In the genomic region with DNA sequence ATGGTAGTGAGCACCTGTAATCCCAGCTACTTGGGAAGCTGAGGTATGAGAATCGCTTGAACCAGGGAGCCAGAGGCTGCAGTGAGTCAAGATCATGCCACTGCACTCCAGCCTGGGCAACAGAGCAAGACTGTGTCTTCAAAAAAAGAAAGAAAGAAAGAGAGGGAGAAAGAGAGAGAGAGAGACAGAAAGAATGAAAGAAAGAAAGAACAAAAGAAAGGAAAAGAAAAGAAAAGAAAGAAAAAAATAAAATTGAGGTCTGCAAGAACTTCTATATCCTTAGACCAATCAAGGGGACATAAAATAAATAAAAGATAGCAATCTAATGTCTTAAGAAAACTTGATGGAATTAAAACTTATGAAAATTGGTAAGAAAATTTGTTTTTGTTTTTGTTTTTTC, we compare ENCODE assay signal across 28 cellular contexts. TPM values are rescaled to one million over a fixed set of nuclear protein-coding genes. Genes with fewer than 3 reads are reported as not detected.
DNase-seq lines count a peak whose midpoint lies in the region; ATAC-seq, FAIRE-seq and TF ChIP-seq lines count a peak whose summit lies in the region.
"Had no signal": no experiment of that assay in that cellular context is flagged by ENCODE, and none has a peak within 500 bp of the region (broad histone marks: within the 10 kb centered on the region; RNA-seq: fewer than 3 reads in every experiment).

No MANE protein-coding gene starts in this region.

- POLR2A ChIA-PET in HEK293 (lab: Yijun Ruan, JAX) (no interaction called here), K562 (lab: Yijun Ruan, JAX) (no interaction called here)

- no peaks in the 10 kb centered on the region for H3K27me3 Mint-ChIP-seq in activated T-cell treated with anti-CD3 and anti-CD28 coated beads, Interleukin-2, amount 50 U/mL, for 72 hours (ENCODE audit: low read depth)
- H3K27me3 Mint-ChIP-seq: CD4-positive, alpha-beta memory T cell; CD4-positive, CD25-positive, alpha-beta regulatory T cell had no signal

- ATAC-seq in activated T-cell treated with anti-CD3 and anti-CD28 coated beads, Interleukin-2, amount 50 U/mL, for 72 hours (replicated peaks in 1 of 2), result no peak
- ATAC-seq in K562 (no peak), mucosa of descending colon (no peak), SK-N-SH treated with all-trans-retinoic acid at 6 μM for 48 hours (no peak)
- ATAC-seq: GM12878 had no signal

- H3K4me3 ChIP-seq in HEK293 (ENCODE audit: low read depth, low read length), result no peak overlapping the region
- no peak overlapping the region for H3K4me3 ChIP-seq in K562
- no peak overlapping the region for H3K4me3 ChIP-seq in mucosa of descending colon
- H3K4me3 ChIP-seq: BLaER1, GM12878 had no signal

- no peaks in the 10 kb centered on the region for H3K9me3 Mint-ChIP-seq in activated T-cell treated with anti-CD3 and anti-CD28 coated beads, Interleukin-2, amount 50 U/mL, for 72 hours
- H3K9me3 Mint-ChIP-seq: CD4-positive, alpha-beta memory T cell had no signal

- no peaks in the 10 kb centered on the region for H3K36me3 ChIP-seq in HEK293 (ENCODE audit: control insufficient read depth in 2 of 2, insufficient read depth in 1 of 2, low read length in 2 of 2)
- H3K36me3 ChIP-seq in K562 (ENCODE audit: control insufficient read depth, insufficient read depth, low read length), result no peaks in the 10 kb centered on the region
- H3K36me3 ChIP-seq in mucosa of descending colon (ENCODE audit: low read depth), result no peaks in the 10 kb centered on the region
- H3K36me3 ChIP-seq: BE2C, BLaER1 had no signal

- TF ChIP-seq RAD21 in K562 (CRISPR knock-in tag; conservative IDR thresholded peaks at IDR 0.05 in 1 of 2, IDR thresholded peaks at IDR 0.05 in 1 of 2), result no peak

- no peaks in the 10 kb centered on the region for H3K4me1 Mint-ChIP-seq in activated T-cell treated with anti-CD3 and anti-CD28 coated beads, Interleukin-2, amount 50 U/mL, for 72 hours (ENCODE audit: low read depth)
- H3K4me1 Mint-ChIP-seq: CD14-positive monocyte; CD4-positive, alpha-beta memory T cell; CD4-positive, CD25-positive, alpha-beta regulatory T cell; CD8-positive, alpha-beta memory T cell had no signal

- intact Hi-C loops in K562 (cut with micrococcal nuclease), result no loop called here
- intact Hi-C loops in mucosa of descending colon (cut with DNase I, micrococcal nuclease), result no loop called here

- H3K9me1 ChIP-seq in K562 (ENCODE audit: control insufficient read depth, insufficient read depth, low read length), result no peaks in the 10 kb centered on the region

- H3K27ac ChIP-seq in HEK293 (ENCODE audit: extremely low read depth, low read depth, low read length) (no peak overlapping the region), K562 (ENCODE audit: extremely low read depth, low read depth, low read length) (no peak overlapping the region)
- H3K27ac ChIP-seq: 22Rv1, BLaER1 had no signal

- no peaks in the 10 kb centered on the region for H3K36me3 Mint-ChIP-seq in activated T-cell treated with anti-CD3 and anti-CD28 coated beads, Interleukin-2, amount 50 U/mL, for 72 hours (ENCODE audit: insufficient read depth in 2 of 2)
- H3K36me3 Mint-ChIP-seq: CD14-positive monocyte; CD4-positive, alpha-beta memory T cell; CD4-positive, CD25-positive, alpha-beta regulatory T cell; CD8-positive, alpha-beta memory T cell had no signal

- H3K27ac Mint-ChIP-seq in activated T-cell treated with anti-CD3 and anti-CD28 coated beads, Interleukin-2, amount 50 U/mL, for 72 hours, result peak overlapping the region; percentile 2
- H3K27ac Mint-ChIP-seq: CD14-positive monocyte; CD4-positive, alpha-beta memory T cell; CD4-positive, CD25-positive, alpha-beta regulatory T cell; CD8-positive, alpha-beta memory T cell had no signal

- H3K27me3 ChIP-seq in K562 (ENCODE audit: control insufficient read depth in 2 of 2, insufficient read depth in 2 of 2, low read length in 2 of 2), result no peaks in the 10 kb centered on the region
- H3K27me3 ChIP-seq: BE2C, BLaER1 had no signal

- H2AFZ ChIP-seq in K562 (ENCODE audit: low read depth, low read length), result no peak overlapping the region

- CTCF ChIA-PET in HEK293 (lab: Yijun Ruan, JAX), result no interaction called here
- CTCF ChIA-PET in K562 (lab: Yijun Ruan, JAX; ENCODE audit: low intra/inter-chr PET ratio), result no interaction called here

- no peak overlapping the region for H3K4me3 Mint-ChIP-seq in activated T-cell treated with anti-CD3 and anti-CD28 coated beads, Interleukin-2, amount 50 U/mL, for 72 hours
- H3K4me3 Mint-ChIP-seq: CD4-positive, alpha-beta memory T cell; CD4-positive, CD25-positive, alpha-beta regulatory T cell; CD8-positive, alpha-beta memory T cell had no signal

- no peaks in the 10 kb centered on the region for H3K79me2 ChIP-seq in K562 (ENCODE audit: control insufficient read depth, insufficient read depth, low read length)

- no peak for TF ChIP-seq EP300 in K562 (IDR thresholded peaks at IDR 0.05; ENCODE audit: low read length)

- H3K4me2 ChIP-seq in K562 (ENCODE audit: insufficient read depth, low read length), result no peak overlapping the region
- H3K4me2 ChIP-seq: BLaER1 had no signal

- WGBS in K562 (ENCODE audit: insufficient coverage, low coverage, missing lambda C conversion rate), result 0% methylated on average over 1 of the region's 1 CpG

- in situ Hi-C loops in K562 (cut with MboI), result no loop called here

- TF ChIP-seq POLR2A in K562 (conservative IDR thresholded peaks at IDR 0.05), result no peak

- H3K9me3 ChIP-seq in HEK293 (ENCODE audit: control insufficient read depth, insufficient read depth, low read depth, low read length), result no peaks in the 10 kb centered on the region
- peaks cover 1% of the 10 kb centered on the region for H3K9me3 ChIP-seq in K562 (replicated peaks; ENCODE audit: control insufficient read depth, insufficient read depth, low read depth, low read length)
- H3K9me3 ChIP-seq in mucosa of descending colon, result no peaks in the 10 kb centered on the region
- H3K9me3 ChIP-seq: BE2C, BLaER1 had no signal

- no peaks in the 10 kb centered on the region for H4K20me1 ChIP-seq in K562 (replicated peaks; ENCODE audit: control insufficient read depth, insufficient read depth, low read length)
- H4K20me1 ChIP-seq: BLaER1 had no signal

- no peak overlapping the region for H3K9ac ChIP-seq in K562 (ENCODE audit: insufficient read depth in 1 of 2, low read depth in 2 of 2, low read length in 2 of 2)
- H3K9ac ChIP-seq: BLaER1 had no signal

- no peaks in the 10 kb centered on the region; the same call in 1 of the 2 replicates for H3K4me1 ChIP-seq in HEK293 (ENCODE audit: control insufficient read depth, insufficient read depth, low read length)
- no peaks in the 10 kb centered on the region for H3K4me1 ChIP-seq in K562 (replicated peaks in 1 of 2; ENCODE audit: control insufficient read depth in 2 of 2, insufficient read depth in 2 of 2, low read length in 2 of 2)
- H3K4me1 ChIP-seq in mucosa of descending colon (ENCODE audit: low read depth), result no peaks in the 10 kb centered on the region
- H3K4me1 ChIP-seq: BE2C, BLaER1 had no signal

- no peak for TF ChIP-seq CTCF in HEK293 (tag by site-specific recombination; IDR thresholded peaks at IDR 0.05)
- no peak for TF ChIP-seq CTCF in K562 (IDR thresholded peaks at IDR 0.05 in 2 of 3, conservative IDR thresholded peaks at IDR 0.05 in 1 of 3; ENCODE audit: insufficient read depth in 2 of 3, low read depth in 1 of 3, low read length in 3 of 3)
- no peak for TF ChIP-seq CTCF in mucosa of descending colon (IDR thresholded peaks at IDR 0.05)

- no peak for FAIRE-seq in K562 (lab: Jason Lieb, UNC)
- FAIRE-seq: GM12878, GM12892, GM18507, GM19239 had no signal

- no TSS peak for BruUV-seq in K562 (replicated peaks; lab: Mats Ljungman, UMichigan)

- no peak for DNase-seq in activated T-cell treated with anti-CD3 and anti-CD28 coated beads, Interleukin-2, amount 50 U/mL, for 72 hours
- no peak for DNase-seq in activated T-cell treated with anti-CD3 and anti-CD28 coated beads, Interleukin-2, amount 50 U/mL, for 1 hour
- DNase-seq in K562 (ENCODE audit: extremely low read depth in 1 of 4, low spot score in 3 of 4), result no peak
- no peak for DNase-seq in mucosa of descending colon
- DNase-seq in stimulated activated CD4-positive, alpha-beta T cell treated with anti-CD3 and anti-CD28 coated beads, Interleukin-2, amount 100 ng/mL, for 24 hours, result no peak
- DNase-seq: ACHN; BE2C; C1 segment of cervical spinal cord; CD4-positive, alpha-beta memory T cell; CD4-positive, CD25-positive, alpha-beta regulatory T cell; CD8-positive, alpha-beta memory T cell; COR-L47; DMS 273 treated with DMSO at 0.1 percent for 48 hours; DMS153; DMS53; DMS79; DND-41; EL; GDM1 had no signal

TF ChIP-seq in K562, 482 proteins besides CTCF, POLR2A, EP300 and RAD21 (continues in another document):
- no peak for TF ChIP-seq BACH1 (tag; IDR thresholded peaks at IDR 0.05)

TF ChIP-seq in SK-N-SH treated with all-trans-retinoic acid at 6 μM for 48 hours, 23 proteins besides CTCF, POLR2A, EP300 and RAD21 (continues in another document):
- TF ChIP-seq ZNF8 (CRISPR knock-in tag; IDR thresholded peaks at IDR 0.05) (no peak), GLIS3 (CRISPR knock-in tag; IDR thresholded peaks at IDR 0.05) (no peak), ZNF70 (CRISPR knock-in tag; IDR thresholded peaks at IDR 0.05) (no peak), RARB (CRISPR knock-in tag; IDR thresholded peaks at IDR 0.05) (no peak), ZNF565 (CRISPR knock-in tag; conservative IDR thresholded peaks at IDR 0.05; ENCODE audit: low read depth) (no peak)

RNA-seq across cellular contexts. Expression of gene PARD3, which starts 34.9 kb away (rescaled TPM):
- 1 to 10 TPM; 2.3 to 3.7 TPM for total RNA-seq in activated T-cell treated with anti-CD3 and anti-CD28 coated beads, Interleukin-2, amount 50 U/mL, for 72 hours
- 8.3 and 11.4 TPM in 2 replicates for total RNA-seq in K562 (2011; cell fraction: chromatin; rRNA removed; ENCODE audit: low replicate concordance)
- total RNA-seq in K562 (2011; cell fraction: nucleolus; rRNA removed), result 4.5 and 6.1 TPM in 2 replicates
- 5.0 and 7.4 TPM in 2 replicates for total RNA-seq in K562 (2011; cell fraction: nucleoplasm; rRNA removed)
- total RNA-seq in K562 (2014; rRNA removed) (7.7 and 8.4 TPM in 2 replicates), K562 (2014; rRNA removed; fragmentation: Illumina TruSeq; extraction: Trizol) (11.4 and 13.3 TPM in 2 replicates), K562 (2015; rRNA removed; fragmentation: Illumina TruSeq; extraction: Trizol) (8.8 and 11.7 TPM in 2 replicates), K562 (2021) (6.5 and 6.8 TPM in 2 replicates), mucosa of descending colon (10 to 100 TPM; 39.5 to 87.9 (median 47.0) TPM)
- polyA plus RNA-seq in K562 (2011; rRNA removed) (11.6 and 19.2 TPM in 2 replicates), K562 (2014; fragmentation: Illumina TruSeq; extraction: Trizol) (9.3 and 9.9 TPM in 2 replicates), K562 (2014; fragmentation: Nextera tagmentation; extraction: Ambion mirVana) (1 to 10 TPM; 2.7 to 3.0 TPM), K562 (2014; rRNA removed) (5.0 and 6.4 TPM in 2 replicates)
- 4.3 and 14.5 TPM in 2 replicates for polyA plus RNA-seq in K562 (2011; cell fraction: cytosol; rRNA removed)
- polyA plus RNA-seq in K562 (2011; cell fraction: nucleus; rRNA removed), result 6.1 and 13.8 TPM in 2 replicates
- 4.5 and 5.7 TPM in 2 replicates for polyA plus RNA-seq in K562 (2012)
- polyA minus RNA-seq in K562 (2011; rRNA and poly(A)+ RNA removed), result 28.8 and 60.0 TPM in 2 replicates
- polyA minus RNA-seq in K562 (2011; cell fraction: cytosol; rRNA and poly(A)+ RNA removed), result 7.9 and 20.2 TPM in 2 replicates
- polyA minus RNA-seq in K562 (2011; cell fraction: nucleus; rRNA and poly(A)+ RNA removed), result 12.4 and 40.0 TPM in 2 replicates
- polyA plus RNA-seq: CD8-positive, alpha-beta memory T cell had no signal
